Comparison of ENCODE assay signal across 9 cellular contexts in the genomic region with DNA sequence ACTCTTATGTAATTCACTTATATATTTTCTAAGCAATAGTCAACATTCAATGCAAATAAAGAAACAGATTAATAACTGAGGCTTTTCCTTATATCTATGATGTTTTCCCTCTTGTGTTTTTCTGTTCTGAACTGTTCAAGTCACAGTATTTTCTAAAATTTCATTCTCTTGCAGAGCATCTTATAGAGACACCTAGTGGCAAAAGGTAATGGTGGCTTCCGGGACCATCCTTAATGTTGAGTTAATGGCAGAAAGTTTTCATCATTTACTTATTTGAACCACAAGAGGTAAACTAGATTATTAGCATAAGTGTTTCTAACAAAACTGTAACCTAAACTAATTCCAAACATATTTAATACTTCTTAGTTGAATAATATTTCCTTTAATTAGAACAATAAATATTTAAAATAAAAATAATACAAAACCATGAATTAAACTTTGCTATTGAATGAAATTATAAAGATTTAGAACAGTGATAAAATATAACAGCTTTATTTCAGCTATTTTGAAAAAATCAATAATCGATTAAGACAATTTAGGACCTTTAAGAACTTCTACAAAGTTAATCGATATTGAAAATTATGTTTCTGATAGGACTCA. TPM values are rescaled to one million over a fixed set of nuclear protein-coding genes. Genes with fewer than 3 reads are reported as not detected.
DNase-seq lines count a peak whose midpoint lies in the region; ATAC-seq, FAIRE-seq and TF ChIP-seq lines count a peak whose summit lies in the region.
"Had no signal": no experiment of that assay in that cellular context is flagged by ENCODE, and none has a peak within 500 bp of the region (broad histone marks: within the 10 kb centered on the region; RNA-seq: fewer than 3 reads in every experiment).

No MANE protein-coding gene starts in this region.

- peak; percentile 33 for FAIRE-seq in colon (lab: Jason Lieb, UNC)

- DNase-seq in GM12864 (ENCODE audit: low read depth) (no peak), NCI-H524 (lab: John Stamatoyannopoulos, UW) (peak; percentile 20 to 62), superior temporal gyrus (ENCODE audit: extremely low spot score) (peak; percentile 82)
- DNase-seq in activated naive CD4-positive, alpha-beta T cell treated with anti-CD3 and anti-CD28 coated beads, Interleukin-2, amount 50 U/mL, for 16 hours: no peak
- DNase-seq in activated naive CD8-positive, alpha-beta T cell treated with anti-CD3 and anti-CD28 coated beads for 36 hours: no peak

- peak; percentile 38 for TF ChIP-seq CTCF in GM12864 (IDR thresholded peaks at IDR 0.05; ENCODE audit: low read depth, low read length, missing control alignments)

- no peak overlapping the region for H3K27ac Mint-ChIP-seq in activated naive CD8-positive, alpha-beta T cell treated with anti-CD3 and anti-CD28 coated beads for 36 hours

- H3K9me3 Mint-ChIP-seq in activated naive CD8-positive, alpha-beta T cell treated with anti-CD3 and anti-CD28 coated beads for 36 hours: peaks cover 1% of the 10 kb centered on the region

- H3K4me3 ChIP-seq in GM12864 (ENCODE audit: low read depth, low read length): no peak overlapping the region
- H3K4me3 ChIP-seq: SJSA1 had no signal

- H3K4me3 Mint-ChIP-seq in activated naive CD8-positive, alpha-beta T cell treated with anti-CD3 and anti-CD28 coated beads for 36 hours: no peak overlapping the region

- H3K36me3 Mint-ChIP-seq in activated naive CD8-positive, alpha-beta T cell treated with anti-CD3 and anti-CD28 coated beads for 36 hours: no peaks in the 10 kb centered on the region

- H3K27me3 Mint-ChIP-seq in activated naive CD8-positive, alpha-beta T cell treated with anti-CD3 and anti-CD28 coated beads for 36 hours: peaks cover 42% of the 10 kb centered on the region

- H3K4me1 Mint-ChIP-seq in activated naive CD8-positive, alpha-beta T cell treated with anti-CD3 and anti-CD28 coated beads for 36 hours: peaks cover 14% of the 10 kb centered on the region

- ATAC-seq in HG02759 (IDR thresholded peaks at IDR 0.05; ENCODE audit: unreplicated experiment) (peak; percentile 27), GM19467 (IDR thresholded peaks at IDR 0.05; ENCODE audit: unreplicated experiment) (no peak)

RNA-seq across cellular contexts. Expression of gene SLITRK5, which starts 1.7 kb away (rescaled TPM):
- total RNA-seq in activated naive CD8-positive, alpha-beta T cell treated with anti-CD3 and anti-CD28 coated beads for 36 hours: not detected
- total RNA-seq: SJSA1 had no signal

Comparison
In these comparisons a context has a peak if more than half of its experiments do, and no peak if none do; other contexts are left out.
1. DNase-seq: peak in NCI-H524 (2 of 2) and superior temporal gyrus (single experiment); none in GM12864 (single experiment), activated naive CD4-positive, alpha-beta T cell treated with anti-CD3 and anti-CD28 coated beads, Interleukin-2, amount 50 U/mL, for 16 hours (single experiment) and activated naive CD8-positive, alpha-beta T cell treated with anti-CD3 and anti-CD28 coated beads for 36 hours (single experiment).